Comparison of ENCODE assay signal across 8 cellular contexts in genomic region chr15:58724471-58724870, GRCh38. TPM values are rescaled to one million over a fixed set of nuclear protein-coding genes. Genes with fewer than 3 reads are reported as not detected.
DNase-seq lines count a peak whose midpoint lies in the region; ATAC-seq and TF ChIP-seq lines count a peak whose summit lies in the region.

No MANE protein-coding gene starts in this region.

- DNase-seq in activated naive CD4-positive, alpha-beta T cell treated with anti-CD3 and anti-CD28 coated beads, Interleukin-2, amount 10 ng/mL, durations not matched to agents 7 days and 5 days, result no peak
- no peak for DNase-seq in activated naive CD4-positive, alpha-beta T cell (lab: John Stamatoyannopoulos, UW)
- no peak for DNase-seq in activated CD8-positive, alpha-beta T cell treated with anti-CD3 and anti-CD28 coated beads, Interleukin-2, amount 10 ng/mL, durations not matched to agents 7 days and 5 days
- no peak for DNase-seq in osteocyte (ENCODE audit: extremely low spot score, unreplicated experiment)
- DNase-seq in NCI-H146 (lab: John Stamatoyannopoulos, UW), result no peak
- DNase-seq in stimulated activated CD4-positive, alpha-beta T cell treated with anti-CD3 and anti-CD28 coated beads, Interleukin-12 subunit alpha, Interleukin-12 subunit beta, amount 100 ng/mL, for 4 hours, result no peak
- no peak for DNase-seq in posterior cingulate gyrus

- H3K9me3 Mint-ChIP-seq in activated naive CD4-positive, alpha-beta T cell treated with anti-CD3 and anti-CD28 coated beads, Interleukin-2, amount 10 ng/mL, durations not matched to agents 7 days and 5 days, result no peaks in the 10 kb centered on the region
- peaks cover 3% of the 10 kb centered on the region for H3K9me3 Mint-ChIP-seq in activated CD8-positive, alpha-beta T cell treated with anti-CD3 and anti-CD28 coated beads, Interleukin-2, amount 10 ng/mL, durations not matched to agents 7 days and 5 days (ENCODE audit: insufficient read depth)
- no peaks in the 10 kb centered on the region for H3K9me3 Mint-ChIP-seq in osteocyte (ENCODE audit: unreplicated experiment)

- intact Hi-C loops in posterior cingulate gyrus (cut with DNase I), result no loop called here

- ATAC-seq in HG03097 (IDR thresholded peaks at IDR 0.05; ENCODE audit: low FRiP score, unreplicated experiment), result peak; percentile 58
- peak; percentile 30 for ATAC-seq in activated CD8-positive, alpha-beta T cell treated with anti-CD3 and anti-CD28 coated beads, Interleukin-2, amount 10 ng/mL, durations not matched to agents 7 days and 5 days

- H3K36me3 Mint-ChIP-seq in activated naive CD4-positive, alpha-beta T cell treated with anti-CD3 and anti-CD28 coated beads, Interleukin-2, amount 10 ng/mL, durations not matched to agents 7 days and 5 days, result peaks cover 22% of the 10 kb centered on the region
- peaks cover 20% of the 10 kb centered on the region for H3K36me3 Mint-ChIP-seq in activated CD8-positive, alpha-beta T cell treated with anti-CD3 and anti-CD28 coated beads, Interleukin-2, amount 10 ng/mL, durations not matched to agents 7 days and 5 days (ENCODE audit: low read depth)
- peaks cover 3% of the 10 kb centered on the region for H3K36me3 Mint-ChIP-seq in osteocyte (ENCODE audit: unreplicated experiment)

- TF ChIP-seq CTCF in osteocyte (IDR thresholded peaks at IDR 0.05), result no peak

- H3K4me1 Mint-ChIP-seq in activated naive CD4-positive, alpha-beta T cell treated with anti-CD3 and anti-CD28 coated beads, Interleukin-2, amount 10 ng/mL, durations not matched to agents 7 days and 5 days, result peaks cover 13% of the 10 kb centered on the region
- H3K4me1 Mint-ChIP-seq in activated CD8-positive, alpha-beta T cell treated with anti-CD3 and anti-CD28 coated beads, Interleukin-2, amount 10 ng/mL, durations not matched to agents 7 days and 5 days (ENCODE audit: low read depth), result peaks cover 13% of the 10 kb centered on the region
- peaks cover 44% of the 10 kb centered on the region for H3K4me1 Mint-ChIP-seq in osteocyte (ENCODE audit: unreplicated experiment)

- H3K27me3 Mint-ChIP-seq in activated naive CD4-positive, alpha-beta T cell treated with anti-CD3 and anti-CD28 coated beads, Interleukin-2, amount 10 ng/mL, durations not matched to agents 7 days and 5 days, result no peaks in the 10 kb centered on the region
- no peaks in the 10 kb centered on the region for H3K27me3 Mint-ChIP-seq in activated CD8-positive, alpha-beta T cell treated with anti-CD3 and anti-CD28 coated beads, Interleukin-2, amount 10 ng/mL, durations not matched to agents 7 days and 5 days (ENCODE audit: low read depth)
- no peaks in the 10 kb centered on the region for H3K27me3 Mint-ChIP-seq in osteocyte (ENCODE audit: unreplicated experiment)

- peak overlapping the region; percentile 3 for H3K27ac Mint-ChIP-seq in activated naive CD4-positive, alpha-beta T cell treated with anti-CD3 and anti-CD28 coated beads, Interleukin-2, amount 10 ng/mL, durations not matched to agents 7 days and 5 days
- peak overlapping the region; percentile 22 for H3K27ac Mint-ChIP-seq in activated CD8-positive, alpha-beta T cell treated with anti-CD3 and anti-CD28 coated beads, Interleukin-2, amount 10 ng/mL, durations not matched to agents 7 days and 5 days
- peak overlapping the region; percentile 69 for H3K27ac Mint-ChIP-seq in osteocyte (ENCODE audit: unreplicated experiment)

- CTCF ChIA-PET in activated naive CD4-positive, alpha-beta T cell treated with anti-CD3 and anti-CD28 coated beads, Interleukin-2, amount 10 ng/mL, durations not matched to agents 7 days and 5 days (lab: Charles Lee), result no interaction called here
- CTCF ChIA-PET in activated CD8-positive, alpha-beta T cell treated with anti-CD3 and anti-CD28 coated beads, Interleukin-2, amount 10 ng/mL, durations not matched to agents 7 days and 5 days (lab: Charles Lee), result no interaction called here

- POLR2A ChIA-PET in activated CD8-positive, alpha-beta T cell treated with anti-CD3 and anti-CD28 coated beads, Interleukin-2, amount 10 ng/mL, durations not matched to agents 7 days and 5 days (lab: Charles Lee), result no interaction called here

- H3K4me3 Mint-ChIP-seq in activated naive CD4-positive, alpha-beta T cell treated with anti-CD3 and anti-CD28 coated beads, Interleukin-2, amount 10 ng/mL, durations not matched to agents 7 days and 5 days, result no peak overlapping the region
- no peak overlapping the region for H3K4me3 Mint-ChIP-seq in activated CD8-positive, alpha-beta T cell treated with anti-CD3 and anti-CD28 coated beads, Interleukin-2, amount 10 ng/mL, durations not matched to agents 7 days and 5 days
- H3K4me3 Mint-ChIP-seq in osteocyte (ENCODE audit: unreplicated experiment), result no peak overlapping the region

RNA-seq across cellular contexts. Expression of gene ADAM10, which starts 25.0 kb away (rescaled TPM):
- 100 to 1,000 TPM; 133 to 135 TPM for total RNA-seq in activated CD8-positive, alpha-beta T cell treated with anti-CD3 and anti-CD28 coated beads, Interleukin-2, amount 10 ng/mL, durations not matched to agents 7 days and 5 days
- total RNA-seq in osteocyte, result 169 and 175 TPM in 2 replicates

RNA-seq across cellular contexts. Expression of gene MINDY2, which starts 46.6 kb away (rescaled TPM):
- total RNA-seq in activated CD8-positive, alpha-beta T cell treated with anti-CD3 and anti-CD28 coated beads, Interleukin-2, amount 10 ng/mL, durations not matched to agents 7 days and 5 days, result 10 to 100 TPM; 14.9 TPM
- total RNA-seq in osteocyte, result 15.1 and 18.6 TPM in 2 replicates

Comparison
In these comparisons a context has a peak if more than half of its experiments do, and no peak if none do; other contexts are left out.
1. H3K27ac Mint-ChIP-seq: peak in every context shown above with its lines; median percentile 69 in osteocyte; 22 in activated CD8-positive, alpha-beta T cell treated with anti-CD3 and anti-CD28 coated beads, Interleukin-2, amount 10 ng/mL, durations not matched to agents 7 days and 5 days; 3 in activated naive CD4-positive, alpha-beta T cell treated with anti-CD3 and anti-CD28 coated beads, Interleukin-2, amount 10 ng/mL, durations not matched to agents 7 days and 5 days.